ENCODE assay signal across 12 cellular contexts in the genomic region with DNA sequence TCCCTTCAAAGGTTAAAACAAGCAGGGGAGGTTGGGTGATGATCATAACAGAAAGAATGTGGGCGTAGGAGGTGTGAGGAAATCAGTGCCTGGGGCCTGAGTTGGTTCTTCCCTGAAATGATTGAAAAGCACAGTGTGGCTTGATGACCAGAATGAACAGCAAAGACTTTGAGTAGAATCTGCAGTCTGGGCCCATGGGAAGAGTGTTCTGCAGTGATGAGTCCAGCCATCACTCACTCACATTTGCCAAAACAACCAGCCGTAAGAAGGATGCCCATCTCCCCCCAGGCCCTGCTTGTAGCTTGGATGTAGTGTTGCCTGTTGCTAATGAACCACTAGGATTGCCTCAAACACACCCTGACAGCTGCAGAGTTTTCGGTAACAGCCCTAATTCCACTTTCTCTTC.
A peak's percentile ranks its signal among the peaks of the same experiment; 100 is the strongest.
DNase-seq lines count a peak whose midpoint lies in the region; ATAC-seq and TF ChIP-seq lines count a peak whose summit lies in the region.
"Had no signal": no experiment of that assay in that cellular context is flagged by ENCODE, and none has a peak within 500 bp of the region (broad histone marks: within the 10 kb centered on the region; RNA-seq: fewer than 3 reads in every experiment).

No MANE protein-coding gene starts in this region.

- H3K27ac Mint-ChIP-seq in CD4-positive, alpha-beta memory T cell: no peak overlapping the region
- no peak overlapping the region for H3K27ac Mint-ChIP-seq in naive thymus-derived CD8-positive, alpha-beta T cell

- peak overlapping the region; percentile 58 for H2AFZ ChIP-seq in mammary epithelial cell (ENCODE audit: low read depth, low read length)

- BruUV-seq in mammary epithelial cell (replicated peaks; lab: Mats Ljungman, UMichigan): no TSS peak

- 23% methylated on average over 3 of the region's 3 CpGs for WGBS in mammary epithelial cell (ENCODE audit: low coverage, missing lambda C conversion rate)

- H3K4me3 Mint-ChIP-seq in CD4-positive, alpha-beta memory T cell: no peak overlapping the region
- H3K4me3 Mint-ChIP-seq in naive thymus-derived CD8-positive, alpha-beta T cell: no peak overlapping the region

- H3K4me1 ChIP-seq in mammary epithelial cell (ENCODE audit: insufficient read depth, low read length) (peaks cover 22% of the 10 kb centered on the region), left lung (no peaks in the 10 kb centered on the region)
- no peaks in the 10 kb centered on the region for H3K4me1 ChIP-seq in CD4-positive, alpha-beta memory T cell (ENCODE audit: insufficient read depth, low read length)
- H3K4me1 ChIP-seq: gastrocnemius medialis had no signal

- DNase-seq in AG08396 (ENCODE audit: low spot score): peak; percentile 45
- peak; percentile 1 for DNase-seq in HT-29 (ENCODE audit: low spot score)
- peak; percentile 88 for DNase-seq in mammary epithelial cell
- no peak for DNase-seq in left lung
- DNase-seq in mesenteric fat pad (ENCODE audit: low spot score): no peak
- DNase-seq in CD4-positive, alpha-beta memory T cell: no peak
- no peak for DNase-seq in NCI-H2227 treated with DMSO at 0.1 percent for 48 hours (lab: John Stamatoyannopoulos, UW)
- DNase-seq in naive thymus-derived CD8-positive, alpha-beta T cell: no peak
- DNase-seq: NCI-H1417 treated with DMSO at 0.1 percent for 48 hours, right cardiac atrium had no signal

- in situ Hi-C loops in mammary epithelial cell (cut with MboI; ENCODE audit: low sequenced_read_pairs in 2 of 2): loop anchor here in 1 of 2 donors (5.0 kb wide), 1 partner anchor 39 kb away; no protein-coding TSS in a partner anchor

- no peaks in the 10 kb centered on the region for H3K27me3 Mint-ChIP-seq in CD4-positive, alpha-beta memory T cell
- no peaks in the 10 kb centered on the region for H3K27me3 Mint-ChIP-seq in naive thymus-derived CD8-positive, alpha-beta T cell

- dilution Hi-C loops in mammary epithelial cell (cut with HindIII; ENCODE audit: low sequenced_read_pairs): no loop called here

- ATAC-seq in left lung: peak; percentile 44
- ATAC-seq in naive thymus-derived CD8-positive, alpha-beta T cell: no peak

- H3K9me3 ChIP-seq in mammary epithelial cell (replicated peaks; ENCODE audit: insufficient read depth, low read length) (no peaks in the 10 kb centered on the region), left lung (no peaks in the 10 kb centered on the region)
- no peaks in the 10 kb centered on the region for H3K9me3 ChIP-seq in CD4-positive, alpha-beta memory T cell (ENCODE audit: control insufficient read depth in 1 of 2, low read length in 2 of 2)
- H3K9me3 ChIP-seq: gastrocnemius medialis had no signal

- H3K27ac ChIP-seq in mammary epithelial cell (ENCODE audit: insufficient read depth, low read depth, low read length) (peak overlapping the region; percentile 88), left lung (peak overlapping the region in 1 of 2 donors; percentile 16)
- H3K27ac ChIP-seq in CD4-positive, alpha-beta memory T cell (ENCODE audit: low read depth, low read length): no peak overlapping the region
- H3K27ac ChIP-seq: C4-2B, gastrocnemius medialis had no signal

- H3K4me1 Mint-ChIP-seq in CD4-positive, alpha-beta memory T cell: no peaks in the 10 kb centered on the region
- H3K4me1 Mint-ChIP-seq in naive thymus-derived CD8-positive, alpha-beta T cell: no peaks in the 10 kb centered on the region

- H3K4me3 ChIP-seq in mammary epithelial cell (replicated peaks in 1 of 3; ENCODE audit: insufficient read depth in 1 of 3, low read depth in 2 of 3, low read length in 3 of 3) (no peak overlapping the region), left lung (no peak overlapping the region)
- H3K4me3 ChIP-seq in CD4-positive, alpha-beta memory T cell (ENCODE audit: low read length in 2 of 2): no peak overlapping the region
- H3K4me3 ChIP-seq: gastrocnemius medialis had no signal

- POLR2A ChIA-PET in CD4-positive, alpha-beta memory T cell (lab: Charles Lee; ENCODE audit: partially characterized antibody): no interaction called here
- POLR2A ChIA-PET in naive thymus-derived CD8-positive, alpha-beta T cell (lab: Charles Lee): no interaction called here

- intact Hi-C loops in mammary epithelial cell (cut with micrococcal nuclease) (loop anchor here (1.0 to 5.0 kb wide), 2 partner anchors 14 to 284 kb away; no protein-coding TSS in a partner anchor), left lung (cut with DNase I) (no loop called here)
- intact Hi-C loops in CD4-positive, alpha-beta memory T cell (cut with micrococcal nuclease): no loop called here

- CTCF ChIA-PET in mammary epithelial cell (lab: Charles Lee; ENCODE audit: low non-redundant PET): no interaction called here
- CTCF ChIA-PET in CD4-positive, alpha-beta memory T cell (lab: Charles Lee; ENCODE audit: partially characterized antibody): no interaction called here

- H3K9me3 Mint-ChIP-seq in CD4-positive, alpha-beta memory T cell: peaks cover 0 to 9% (median 4%) of the 10 kb centered on the region in 8 donors
- H3K9me3 Mint-ChIP-seq in naive thymus-derived CD8-positive, alpha-beta T cell: peaks cover 0 to 42% (median 2%) of the 10 kb centered on the region in 9 donors

- peak overlapping the region; percentile 65 for H3K4me2 ChIP-seq in mammary epithelial cell (ENCODE audit: insufficient read depth, low read depth, low read length)

- no peaks in the 10 kb centered on the region for H3K79me2 ChIP-seq in mammary epithelial cell (ENCODE audit: insufficient read depth, low read length)

- H3K36me3 ChIP-seq in mammary epithelial cell (ENCODE audit: insufficient read depth, low read length) (no peaks in the 10 kb centered on the region), left lung (no peaks in the 10 kb centered on the region)
- no peaks in the 10 kb centered on the region for H3K36me3 ChIP-seq in CD4-positive, alpha-beta memory T cell (ENCODE audit: insufficient read depth, low read length)
- H3K36me3 ChIP-seq: gastrocnemius medialis had no signal

- no peak overlapping the region for H3K9ac ChIP-seq in mammary epithelial cell (ENCODE audit: insufficient read depth, low read length)

- H4K20me1 ChIP-seq in mammary epithelial cell (ENCODE audit: insufficient read depth, low read length): no peaks in the 10 kb centered on the region

- no peaks in the 10 kb centered on the region for H3K36me3 Mint-ChIP-seq in CD4-positive, alpha-beta memory T cell
- no peaks in the 10 kb centered on the region for H3K36me3 Mint-ChIP-seq in naive thymus-derived CD8-positive, alpha-beta T cell

- TF ChIP-seq CTCF in mammary epithelial cell (conservative IDR thresholded peaks at IDR 0.05 in 1 of 2, IDR thresholded peaks at IDR 0.05 in 1 of 2; ENCODE audit: extremely low read depth in 1 of 2, insufficient read depth in 1 of 2, low read depth in 1 of 2, low read length in 2 of 2) (no peak), left lung (IDR thresholded peaks at IDR 0.05) (no peak)

- no peaks in the 10 kb centered on the region for H3K27me3 ChIP-seq in mammary epithelial cell (ENCODE audit: insufficient read depth, low read length)
- no peaks in the 10 kb centered on the region for H3K27me3 ChIP-seq in left lung
- no peaks in the 10 kb centered on the region for H3K27me3 ChIP-seq in CD4-positive, alpha-beta memory T cell (ENCODE audit: insufficient read depth, low read length)
- H3K27me3 ChIP-seq: gastrocnemius medialis had no signal

Comparison
In these comparisons a context has a peak if more than half of its experiments do, and no peak if none do; other contexts are left out.
1. DNase-seq: peak in AG08396 (single experiment), HT-29 (single experiment) and mammary epithelial cell (single experiment); none in left lung (0 of 2), mesenteric fat pad (single experiment), CD4-positive, alpha-beta memory T cell (0 of 5), NCI-H2227 treated with DMSO at 0.1 percent for 48 hours (single experiment) and naive thymus-derived CD8-positive, alpha-beta T cell (0 of 10).